ENCODE assay signal across 20 cellular contexts in the genomic region with DNA sequence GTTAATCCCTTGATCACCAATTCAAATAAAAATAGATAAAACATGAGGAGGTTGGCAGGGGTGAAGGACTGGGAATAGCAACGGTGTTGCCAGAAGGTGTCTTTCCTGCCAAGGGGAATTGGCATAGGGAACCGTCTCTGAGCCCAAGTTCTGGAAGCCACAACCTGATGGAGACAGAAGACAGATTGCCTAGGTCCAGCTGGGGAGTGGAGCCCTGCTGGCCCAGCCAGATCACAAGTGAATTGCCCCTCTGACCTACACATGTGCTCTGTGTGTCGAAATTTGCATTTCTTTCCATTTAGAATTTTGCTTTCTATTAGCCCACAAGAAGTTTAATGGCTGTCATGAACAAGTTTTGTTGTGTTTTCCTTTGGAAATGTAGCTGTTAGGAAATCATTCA.
"Had no signal": no experiment of that assay in that cellular context is flagged by ENCODE, and none has a peak within 500 bp of the region (broad histone marks: within the 10 kb centered on the region; RNA-seq: fewer than 3 reads in every experiment).

No MANE protein-coding gene starts in this region.

- DNase-seq: activated CD4-positive, alpha-beta T cell treated with anti-CD3 and anti-CD28 coated beads, Interleukin-2, amount 50 U/mL, for 1 hour; activated CD8-positive, alpha-beta memory T cell treated with anti-CD3 and anti-CD28 coated beads for 24 hours; activated gamma-delta T cell treated with Interleukin-2 at 50 U/mL for 16 hours; body of pancreas; central memory CD4-positive, alpha-beta T cell; effector memory CD4-positive, alpha-beta T cell; gastrocnemius medialis; natural killer cell; posterior cingulate gyrus; retina; stimulated activated CD4-positive, alpha-beta T cell treated with anti-CD3 and anti-CD28 coated beads, Interleukin-15, amount 100 ng/mL, for 24 hours; stimulated activated CD4-positive, alpha-beta T cell treated with anti-CD3 and anti-CD28 coated beads, Interleukin-4, amount 100 ng/mL, for 1 hour; stimulated activated naive CD4-positive, alpha-beta T cell; T-helper 9 cell; tibial artery had no signal

- H3K4me3 ChIP-seq: body of pancreas, gastrocnemius medialis, tibial artery had no signal

- H3K4me1 ChIP-seq: body of pancreas, gastrocnemius medialis had no signal

- H3K27ac ChIP-seq: body of pancreas, gastrocnemius medialis had no signal

- ATAC-seq: activated CD4-positive, CD25-positive, alpha-beta regulatory T cell treated with anti-CD3 and anti-CD28 coated beads, Interleukin-2, amount 50 U/mL, for 24 hours; body of pancreas; gastrocnemius medialis; left lobe of liver; natural killer cell had no signal

- H3K9me3 ChIP-seq: body of pancreas, gastrocnemius medialis, tibial artery had no signal

- H3K4me3 Mint-ChIP-seq: activated naive CD8-positive, alpha-beta T cell; dendritic cell treated with granulocyte-macrophage colony-stimulating factor and Interleukin-4, amounts not matched to agents 40 ng/mL and 50 ng/mL, for 4 days; memory B cell; natural killer cell had no signal

- H3K27me3 ChIP-seq: body of pancreas, gastrocnemius medialis, tibial artery had no signal

- H3K4me1 Mint-ChIP-seq: natural killer cell had no signal

- H3K27me3 Mint-ChIP-seq: memory B cell had no signal

- H3K36me3 ChIP-seq: gastrocnemius medialis, tibial artery had no signal

- H3K27ac Mint-ChIP-seq: activated naive CD8-positive, alpha-beta T cell; dendritic cell treated with granulocyte-macrophage colony-stimulating factor and Interleukin-4, amounts not matched to agents 40 ng/mL and 50 ng/mL, for 4 days; memory B cell; natural killer cell had no signal

- H3K9me3 Mint-ChIP-seq: dendritic cell treated with granulocyte-macrophage colony-stimulating factor and Interleukin-4, amounts not matched to agents 40 ng/mL and 50 ng/mL, for 4 days; natural killer cell had no signal

- H3K36me3 Mint-ChIP-seq: activated naive CD8-positive, alpha-beta T cell; natural killer cell had no signal
